ENCODE assay signal across 21 cellular contexts in genomic region chr1:224666911-224667310, GRCh38.
"Had no signal": no experiment of that assay in that cellular context is flagged by ENCODE, and none has a peak within 500 bp of the region (broad histone marks: within the 10 kb centered on the region; RNA-seq: fewer than 3 reads in every experiment).

No MANE protein-coding gene starts in this region.

- H3K9me3 Mint-ChIP-seq: activated naive CD8-positive, alpha-beta T cell treated with anti-CD3 and anti-CD28 coated beads, Interleukin-2, amount 10 ng/mL, durations not matched to agents 7 days and 5 days; T-helper 1 cell treated with Interleukin-12 subunit alpha and Interleukin-12 subunit beta and Interleukin-4 antibody, amounts not matched to agents 30 μg/mL and 1 μg/mL, for 36 hours had no signal

- H3K36me3 Mint-ChIP-seq: activated naive CD8-positive, alpha-beta T cell treated with anti-CD3 and anti-CD28 coated beads, Interleukin-2, amount 10 ng/mL, durations not matched to agents 7 days and 5 days had no signal

- H3K4me1 Mint-ChIP-seq: activated naive CD8-positive, alpha-beta T cell treated with anti-CD3 and anti-CD28 coated beads, Interleukin-2, amount 10 ng/mL, durations not matched to agents 7 days and 5 days; WTC11 had no signal

- H3K4me3 Mint-ChIP-seq: activated CD8-positive, alpha-beta T cell treated with anti-CD3 and anti-CD28 coated beads, Interleukin-2, amount 10 ng/mL, durations not matched to agents 7 days and 5 days; activated naive CD8-positive, alpha-beta T cell treated with anti-CD3 and anti-CD28 coated beads, Interleukin-2, amount 10 ng/mL, durations not matched to agents 7 days and 5 days; T-helper 1 cell treated with Interleukin-12 subunit alpha and Interleukin-12 subunit beta and Interleukin-4 antibody, amounts not matched to agents 30 μg/mL and 1 μg/mL, for 36 hours; WTC11 had no signal

- DNase-seq: activated CD4-positive, alpha-beta T cell treated with anti-CD3 and anti-CD28 coated beads for 48 hours; activated CD4-positive, alpha-beta T cell treated with anti-CD3 and anti-CD28 coated beads, Interleukin-2, amount 50 U/mL, for 4 hours; activated CD4-positive, CD25-positive, alpha-beta regulatory T cell treated with anti-CD3 and anti-CD28 coated beads, Interleukin-2, amount 50 U/mL, for 72 hours; activated CD8-positive, alpha-beta memory T cell treated with anti-CD3 and anti-CD28 coated beads, Interleukin-2, amount 50 U/mL, for 48 hours; activated CD8-positive, alpha-beta T cell treated with anti-CD3 and anti-CD28 coated beads, Interleukin-2, amount 10 ng/mL, durations not matched to agents 7 days and 5 days; activated naive CD4-positive, alpha-beta T cell treated with anti-CD3 and anti-CD28 coated beads, Interleukin-2, amount 50 U/mL, for 16 hours; activated naive CD8-positive, alpha-beta T cell treated with anti-CD3 and anti-CD28 coated beads, Interleukin-2, amount 10 ng/mL, durations not matched to agents 7 days and 5 days; activated T-cell treated with anti-CD3 and anti-CD28 coated beads, Interleukin-2, amount 50 U/mL, for 1 hour; adrenal gland; anterior cingulate cortex; colonic mucosa; NCI-H1092; NCI-H1417; NCI-H1930; NCI-H345; NCI-H510A; NCI-H526 treated with DMSO at 0.1 percent for 48 hours; PC-3; SHP77 treated with DMSO at 0.1 percent for 48 hours had no signal

- H3K27ac Mint-ChIP-seq: activated CD8-positive, alpha-beta T cell treated with anti-CD3 and anti-CD28 coated beads, Interleukin-2, amount 10 ng/mL, durations not matched to agents 7 days and 5 days; activated naive CD8-positive, alpha-beta T cell treated with anti-CD3 and anti-CD28 coated beads, Interleukin-2, amount 10 ng/mL, durations not matched to agents 7 days and 5 days; T-helper 1 cell treated with Interleukin-12 subunit alpha and Interleukin-12 subunit beta and Interleukin-4 antibody, amounts not matched to agents 30 μg/mL and 1 μg/mL, for 36 hours; WTC11 had no signal

- ATAC-seq: activated CD8-positive, alpha-beta T cell treated with anti-CD3 and anti-CD28 coated beads, Interleukin-2, amount 10 ng/mL, durations not matched to agents 7 days and 5 days; PC-3; WTC11 had no signal
